In the genomic region with DNA sequence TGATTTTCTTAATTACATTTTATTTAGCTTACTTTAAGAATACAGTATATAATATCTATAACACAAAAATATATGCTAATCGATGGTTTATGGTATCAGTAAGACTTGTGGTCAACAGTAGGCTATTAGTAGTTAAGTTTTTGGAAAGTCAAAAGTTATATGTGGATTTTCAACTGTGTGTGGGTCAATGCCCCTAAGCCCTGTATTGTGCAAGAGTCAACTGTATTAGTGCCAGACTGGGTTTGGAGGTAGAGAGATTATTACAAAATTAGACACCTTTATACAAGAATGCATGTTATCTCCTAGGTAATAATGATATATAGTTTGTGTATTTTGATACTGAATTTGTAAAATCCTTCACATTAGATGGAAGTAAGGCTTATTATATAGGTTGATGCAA, we compare ENCODE assay signal across 8 cellular contexts.
"Had no signal": no experiment of that assay in that cellular context is flagged by ENCODE, and none has a peak within 500 bp of the region (broad histone marks: within the 10 kb centered on the region; RNA-seq: fewer than 3 reads in every experiment).

No MANE protein-coding gene starts in this region.

- H3K36me3 Mint-ChIP-seq: IgD-negative memory B cell had no signal

- H3K4me1 ChIP-seq: HAP-1 had no signal

- H3K27ac ChIP-seq: GM23248 had no signal

- H3K4me3 Mint-ChIP-seq: HFFc6, IgD-negative memory B cell had no signal

- H3K9me3 ChIP-seq: HAP-1 had no signal

- ATAC-seq: HCT116 had no signal

- H3K27ac Mint-ChIP-seq: HFFc6, IgD-negative memory B cell had no signal

- H3K27me3 Mint-ChIP-seq: IgD-negative memory B cell had no signal

- H3K4me3 ChIP-seq: GM23248, HAP-1 had no signal

- FAIRE-seq: HTR-8/SVneo had no signal

- H3K36me3 ChIP-seq: HAP-1 had no signal

- H3K9me3 Mint-ChIP-seq: HFFc6 had no signal

- H3K4me1 Mint-ChIP-seq: IgD-negative memory B cell had no signal

- DNase-seq: GM23248, GOT3, H7, HFFc6 had no signal
